ENCODE assay signal across 23 cellular contexts in the genomic region with DNA sequence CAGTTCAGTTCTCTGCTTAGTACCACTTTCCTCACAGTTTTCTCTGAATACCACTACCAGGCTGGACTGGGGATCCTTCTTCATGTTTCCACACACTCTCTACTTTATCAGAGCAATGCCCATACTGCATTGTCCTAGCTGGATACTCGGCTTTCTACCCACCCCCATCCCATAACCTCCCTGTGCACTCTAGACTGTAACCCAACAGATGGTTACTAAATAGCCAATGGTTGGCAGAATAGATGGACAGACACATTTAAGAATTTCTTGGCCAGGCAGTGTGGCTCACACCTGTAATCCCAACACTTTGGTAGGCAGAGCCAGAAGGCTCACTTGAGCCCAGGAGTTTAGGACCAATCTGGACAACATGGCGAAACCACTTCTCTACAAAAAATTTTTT.
"Had no signal": no experiment of that assay in that cellular context is flagged by ENCODE, and none has a peak within 500 bp of the region (broad histone marks: within the 10 kb centered on the region; RNA-seq: fewer than 3 reads in every experiment).

No MANE protein-coding gene starts in this region.

- H3K27ac ChIP-seq: lower lobe of right lung, neural progenitor cell, neutrophil, parathyroid adenoma, right atrium auricular region, spleen, suprapubic skin, thoracic aorta, tibial artery, upper lobe of right lung had no signal

- H3K4me1 ChIP-seq: lower lobe of right lung, neural progenitor cell, parathyroid adenoma, right atrium auricular region, suprapubic skin, tibial artery, upper lobe of right lung had no signal

- FAIRE-seq: small intestine, urothelium cell line had no signal

- H3K27me3 ChIP-seq: neural progenitor cell, neutrophil, right atrium auricular region, spleen, suprapubic skin, tibial artery, upper lobe of right lung had no signal

- H2AFZ ChIP-seq: neural progenitor cell, parathyroid adenoma had no signal

- H3K4me3 ChIP-seq: lower lobe of right lung, neural progenitor cell, right atrium auricular region, spleen, suprapubic skin, thoracic aorta, tibial artery, upper lobe of right lung had no signal

- H3K36me3 ChIP-seq: thoracic aorta had no signal

- DNase-seq: islet precursor cell; left ventricle myocardium superior; lower lobe of right lung; mammary epithelial cell; mesenchymal stem cell; naive thymus-derived CD8-positive, alpha-beta T cell; occipital lobe; small intestine; spleen; stimulated activated CD4-positive, alpha-beta T cell treated with anti-CD3 and anti-CD28 coated beads, Interleukin-4, amount 100 ng/mL, for 24 hours; stimulated activated naive CD4-positive, alpha-beta T cell; tibial artery; trophoblast cell; upper lobe of right lung had no signal

- ATAC-seq: left ventricle myocardium superior; lower lobe of right lung; naive thymus-derived CD8-positive, alpha-beta T cell; sciatic nerve; stimulated activated effector memory CD8-positive, alpha-beta T cell treated with anti-CD3 and anti-CD28 coated beads, Interleukin-12 subunit alpha, Interleukin-12 subunit beta, amount 100 ng/mL, for 72 hours; upper lobe of right lung had no signal

- H3K9me3 ChIP-seq: lower lobe of right lung, neutrophil, right atrium auricular region, spleen, suprapubic skin, thoracic aorta, tibial artery, upper lobe of right lung had no signal

- H3K79me2 ChIP-seq: parathyroid adenoma had no signal

- H3K9ac ChIP-seq: neural progenitor cell, parathyroid adenoma had no signal

- H3K4me2 ChIP-seq: neural progenitor cell had no signal
